11 cellular contexts compared by ENCODE assay signal in genomic region chr5:93246093-93246855, GRCh38.
DNase-seq lines count a peak whose midpoint lies in the region; ATAC-seq and FAIRE-seq lines count a peak whose summit lies in the region.
"Had no signal": no experiment of that assay in that cellular context is flagged by ENCODE, and none has a peak within 500 bp of the region (broad histone marks: within the 10 kb centered on the region; RNA-seq: fewer than 3 reads in every experiment).

No MANE protein-coding gene starts in this region.

- H3K27ac ChIP-seq in temporal lobe (ENCODE audit: low read depth, low read length) = peak overlapping the region; percentile 17
- H3K27ac ChIP-seq: 22Rv1 had no signal

- DNase-seq in NCI-H1105 treated with DMSO at 0.1 percent for 48 hours (lab: John Stamatoyannopoulos, UW) (peak; percentile 2), NCI-H1105 (lab: John Stamatoyannopoulos, UW) (no peak), astrocyte of the hippocampus (ENCODE audit: low read depth, low spot score) (peak; percentile 85), iris pigment epithelial cell (ENCODE audit: low read depth) (peak; percentile 83), urothelium cell line (ENCODE audit: low spot score) (no peak)
- DNase-seq: activated CD4-positive, CD25-positive, alpha-beta regulatory T cell; stimulated activated naive B cell treated with anti-CD40 and anti-IgM and Interleukin-4, amounts not matched to agents 10 μg/mL and 1 μg/mL and 100 μg/mL, for 72 hours had no signal

- no peak for FAIRE-seq in urothelium cell line (lab: Jason Lieb, UNC)

- ATAC-seq in GM21825 (IDR thresholded peaks at IDR 0.05; ENCODE audit: unreplicated experiment) (no peak), HG03442 (IDR thresholded peaks at IDR 0.05; ENCODE audit: unreplicated experiment) (no peak)
- ATAC-seq: stimulated activated naive B cell treated with anti-CD40 and anti-IgM and Interleukin-4, amounts not matched to agents 10 μg/mL and 1 μg/mL and 100 μg/mL, for 72 hours had no signal

Comparison
In these comparisons a context has a peak if more than half of its experiments do, and no peak if none do; other contexts are left out.
1. DNase-seq: peak in NCI-H1105 treated with DMSO at 0.1 percent for 48 hours (single experiment), astrocyte of the hippocampus (single experiment) and iris pigment epithelial cell (single experiment); none in NCI-H1105 (single experiment) and urothelium cell line (single experiment).